Comparison of ENCODE assay signal across 9 cellular contexts in genomic region chr6:158290040-158290439, GRCh38. TPM values are rescaled to one million over a fixed set of nuclear protein-coding genes. Genes with fewer than 3 reads are reported as not detected.
DNase-seq lines count a peak whose midpoint lies in the region; ATAC-seq and TF ChIP-seq lines count a peak whose summit lies in the region.
"Had no signal": no experiment of that assay in that cellular context is flagged by ENCODE, and none has a peak within 500 bp of the region (broad histone marks: within the 10 kb centered on the region; RNA-seq: fewer than 3 reads in every experiment).

No MANE protein-coding gene starts in this region.

- H3K27me3 ChIP-seq in DND-41 (ENCODE audit: insufficient read depth, low read length, poor library complexity) (no peaks in the 10 kb centered on the region), breast epithelium (no peaks in the 10 kb centered on the region), Peyer's patch (no peaks in the 10 kb centered on the region)
- H3K27me3 ChIP-seq: body of pancreas had no signal

- no peaks in the 10 kb centered on the region for H3K27me3 Mint-ChIP-seq in activated CD8-positive, alpha-beta T cell treated with anti-CD3 and anti-CD28 coated beads, Interleukin-2, amount 10 ng/mL, durations not matched to agents 7 days and 5 days (ENCODE audit: low read depth)
- H3K27me3 Mint-ChIP-seq in chondrocyte (ENCODE audit: low read depth), result no peaks in the 10 kb centered on the region

- ATAC-seq in DND-41 (ENCODE audit: insufficient read depth, low read depth) (peak; percentile 75), GM19397 (IDR thresholded peaks at IDR 0.05; ENCODE audit: unreplicated experiment) (peak; percentile 70), HG03066 (IDR thresholded peaks at IDR 0.05; ENCODE audit: low read depth, unreplicated experiment) (peak; percentile 60)
- peak; percentile 42 for ATAC-seq in activated CD8-positive, alpha-beta T cell treated with anti-CD3 and anti-CD28 coated beads, Interleukin-2, amount 10 ng/mL, durations not matched to agents 7 days and 5 days
- ATAC-seq: body of pancreas had no signal

- H3K36me3 ChIP-seq in DND-41 (ENCODE audit: insufficient read depth, low read length) (peaks cover 22% of the 10 kb centered on the region), breast epithelium (no peaks in the 10 kb centered on the region), Peyer's patch (no peaks in the 10 kb centered on the region)

- H3K4me3 ChIP-seq in DND-41 (ENCODE audit: low read depth in 1 of 2, low read length in 2 of 2) (no peak overlapping the region), breast epithelium (no peak overlapping the region), foreskin fibroblast (ENCODE audit: low read depth in 1 of 2, low read length in 2 of 2) (no peak overlapping the region), Peyer's patch (no peak overlapping the region)
- H3K4me3 ChIP-seq: body of pancreas had no signal

- H3K4me1 Mint-ChIP-seq in activated CD8-positive, alpha-beta T cell treated with anti-CD3 and anti-CD28 coated beads, Interleukin-2, amount 10 ng/mL, durations not matched to agents 7 days and 5 days (ENCODE audit: low read depth), result peaks cover 55% of the 10 kb centered on the region
- peaks cover 28% of the 10 kb centered on the region for H3K4me1 Mint-ChIP-seq in chondrocyte (ENCODE audit: low read depth)

- H2AFZ ChIP-seq in DND-41 (ENCODE audit: low read depth, low read length), result no peak overlapping the region

- no peak overlapping the region for H3K27ac ChIP-seq in DND-41 (ENCODE audit: low read length)
- no peak overlapping the region for H3K27ac ChIP-seq in breast epithelium
- peak overlapping the region in 2 of 4 donors; percentile 71 for H3K27ac ChIP-seq in Peyer's patch
- H3K27ac ChIP-seq: body of pancreas had no signal

- peaks cover 31% of the 10 kb centered on the region for H3K79me2 ChIP-seq in DND-41 (ENCODE audit: insufficient read depth, low read length)

- H3K9me3 Mint-ChIP-seq in activated CD8-positive, alpha-beta T cell treated with anti-CD3 and anti-CD28 coated beads, Interleukin-2, amount 10 ng/mL, durations not matched to agents 7 days and 5 days (ENCODE audit: insufficient read depth), result peaks cover 6% of the 10 kb centered on the region
- no peaks in the 10 kb centered on the region for H3K9me3 Mint-ChIP-seq in chondrocyte (ENCODE audit: low read depth)

- peak overlapping the region; percentile 92 for H3K27ac Mint-ChIP-seq in activated CD8-positive, alpha-beta T cell treated with anti-CD3 and anti-CD28 coated beads, Interleukin-2, amount 10 ng/mL, durations not matched to agents 7 days and 5 days
- H3K27ac Mint-ChIP-seq in chondrocyte (ENCODE audit: unreplicated experiment), result no peak overlapping the region

- H4K20me1 ChIP-seq in DND-41 (ENCODE audit: insufficient read depth, low read length), result no peaks in the 10 kb centered on the region; the same call in 1 of the 2 replicates

- DNase-seq in DND-41 (no peak), breast epithelium (ENCODE audit: low spot score in 2 of 2) (no peak), foreskin fibroblast (no peak), chondrocyte (ENCODE audit: low spot score) (no peak), Peyer's patch (no peak)
- no peak for DNase-seq in activated CD8-positive, alpha-beta T cell treated with anti-CD3 and anti-CD28 coated beads, Interleukin-2, amount 10 ng/mL, durations not matched to agents 7 days and 5 days
- DNase-seq: body of pancreas had no signal

- POLR2A ChIA-PET in activated CD8-positive, alpha-beta T cell treated with anti-CD3 and anti-CD28 coated beads, Interleukin-2, amount 10 ng/mL, durations not matched to agents 7 days and 5 days (lab: Charles Lee), result no interaction called here

- CTCF ChIA-PET in activated CD8-positive, alpha-beta T cell treated with anti-CD3 and anti-CD28 coated beads, Interleukin-2, amount 10 ng/mL, durations not matched to agents 7 days and 5 days (lab: Charles Lee), result interaction anchor here (1.1 to 1.9 kb wide), 4 partner anchors 19 to 97 kb away, joined by 3 to 6 read pairs (median 4); no protein-coding TSS in a partner anchor

- peak overlapping the region; percentile 75 for H3K4me3 Mint-ChIP-seq in activated CD8-positive, alpha-beta T cell treated with anti-CD3 and anti-CD28 coated beads, Interleukin-2, amount 10 ng/mL, durations not matched to agents 7 days and 5 days
- no peak overlapping the region for H3K4me3 Mint-ChIP-seq in chondrocyte (ENCODE audit: unreplicated experiment)

- peaks cover 24% of the 10 kb centered on the region for H3K36me3 Mint-ChIP-seq in activated CD8-positive, alpha-beta T cell treated with anti-CD3 and anti-CD28 coated beads, Interleukin-2, amount 10 ng/mL, durations not matched to agents 7 days and 5 days (ENCODE audit: low read depth)
- H3K36me3 Mint-ChIP-seq in chondrocyte (ENCODE audit: low read depth), result peaks cover 7% of the 10 kb centered on the region

- H3K4me2 ChIP-seq in DND-41 (ENCODE audit: insufficient read depth, low read length), result no peak overlapping the region

- TF ChIP-seq CTCF in DND-41 (IDR thresholded peaks at IDR 0.05; ENCODE audit: borderline replicate concordance, extremely low read depth, low read length, poor library complexity, severe bottlenecking) (no peak), breast epithelium (IDR thresholded peaks at IDR 0.05) (no peak), foreskin fibroblast (IDR thresholded peaks at IDR 0.05; ENCODE audit: low read depth, low read length) (no peak), chondrocyte (IDR thresholded peaks at IDR 0.05) (no peak), Peyer's patch (IDR thresholded peaks at IDR 0.05) (no peak)

- H3K4me1 ChIP-seq in DND-41 (ENCODE audit: insufficient read depth, low read length) (peaks cover 12% of the 10 kb centered on the region), breast epithelium (no peaks in the 10 kb centered on the region), Peyer's patch (peaks cover 0 to 27% (median 12%) of the 10 kb centered on the region in 4 donors)
- H3K4me1 ChIP-seq: body of pancreas had no signal

- no peak overlapping the region for H3K9ac ChIP-seq in DND-41 (ENCODE audit: low read depth, low read length)

- TF ChIP-seq POLR2A in breast epithelium (IDR thresholded peaks at IDR 0.05), result no peak
- TF ChIP-seq POLR2A in Peyer's patch (IDR thresholded peaks at IDR 0.05), result no peak

- H3K9me3 ChIP-seq in DND-41 (ENCODE audit: insufficient read depth, low read length, severe bottlenecking), result peaks cover 13% of the 10 kb centered on the region
- no peaks in the 10 kb centered on the region for H3K9me3 ChIP-seq in breast epithelium
- no peaks in the 10 kb centered on the region for H3K9me3 ChIP-seq in Peyer's patch
- H3K9me3 ChIP-seq: body of pancreas had no signal

- intact Hi-C loops in breast epithelium (cut with DNase I; ENCODE audit: low total_unique reads), result no loop called here

RNA-seq across cellular contexts. Expression of gene TULP4, which starts 22.2 kb away (rescaled TPM):
- 10 to 100 TPM; 29.6 to 33.9 TPM for total RNA-seq in activated CD8-positive, alpha-beta T cell treated with anti-CD3 and anti-CD28 coated beads, Interleukin-2, amount 10 ng/mL, durations not matched to agents 7 days and 5 days
- total RNA-seq in breast epithelium (100 to 1,000 TPM; 104 to 171 (median 112) TPM), chondrocyte (95.4 to 102 TPM (median 97.7 TPM) in 3 replicates), Peyer's patch (100 to 1,000 TPM; 197 to 268 (median 206) TPM)
